19 cellular contexts compared by ENCODE assay signal in genomic region chr2:108297436-108298141, GRCh38. TPM values are rescaled to one million over a fixed set of nuclear protein-coding genes. Genes with fewer than 3 reads are reported as not detected.
DNase-seq lines count a peak whose midpoint lies in the region; ATAC-seq and TF ChIP-seq lines count a peak whose summit lies in the region.
"Had no signal": no experiment of that assay in that cellular context is flagged by ENCODE, and none has a peak within 500 bp of the region (broad histone marks: within the 10 kb centered on the region; RNA-seq: fewer than 3 reads in every experiment).

No MANE protein-coding gene starts in this region.

- in situ Hi-C loops in G401 (cut with HindIII; ENCODE audit: low sequenced_read_pairs): no loop called here

- no peak overlapping the region for H3K4me3 Mint-ChIP-seq in nephron progenitor cell
- H3K4me3 Mint-ChIP-seq: brain, immature natural killer cell had no signal

- H3K4me1 Mint-ChIP-seq in nephron progenitor cell: peaks cover 43% of the 10 kb centered on the region
- H3K4me1 Mint-ChIP-seq: brain, immature natural killer cell had no signal

- peaks cover 18% of the 10 kb centered on the region for H3K9me3 Mint-ChIP-seq in nephron progenitor cell

- no peak overlapping the region for H3K27ac Mint-ChIP-seq in nephron progenitor cell
- H3K27ac Mint-ChIP-seq: brain had no signal

- no peaks in the 10 kb centered on the region for H3K9me3 ChIP-seq in osteoblast (ENCODE audit: low read depth, low read length)
- H3K9me3 ChIP-seq: gastrocnemius medialis, pancreas, stomach had no signal

- H3K36me3 Mint-ChIP-seq in nephron progenitor cell (ENCODE audit: low read depth): peaks cover 61% of the 10 kb centered on the region
- H3K36me3 Mint-ChIP-seq: brain, immature natural killer cell had no signal

- no peaks in the 10 kb centered on the region for H3K36me3 ChIP-seq in osteoblast (ENCODE audit: insufficient read depth, low read length)
- H3K36me3 ChIP-seq: gastrocnemius medialis, pancreas, stomach had no signal

- peaks cover 3% of the 10 kb centered on the region for H3K27me3 Mint-ChIP-seq in nephron progenitor cell (ENCODE audit: low read depth, poor library complexity)

- peaks cover 13% of the 10 kb centered on the region for H3K4me1 ChIP-seq in osteoblast (ENCODE audit: insufficient read depth, low read length)
- H3K4me1 ChIP-seq: gastrocnemius medialis, pancreas had no signal

- no peak overlapping the region for H3K4me2 ChIP-seq in osteoblast (ENCODE audit: insufficient read depth, low read length)

- H3K4me3 ChIP-seq in choroid plexus epithelial cell (ENCODE audit: low read depth, low read length): no peak overlapping the region
- no peak overlapping the region for H3K4me3 ChIP-seq in osteoblast (ENCODE audit: insufficient read depth, low read length)
- H3K4me3 ChIP-seq: gastrocnemius medialis, pancreas, stomach had no signal

- H3K27ac ChIP-seq in osteoblast (ENCODE audit: low read depth, low read length): peak overlapping the region; percentile 34
- H3K27ac ChIP-seq: gastrocnemius medialis, pancreas, stomach had no signal

- H3K27me3 ChIP-seq in osteoblast (ENCODE audit: insufficient read depth, low read length): no peaks in the 10 kb centered on the region
- H3K27me3 ChIP-seq: gastrocnemius medialis, pancreas, stomach had no signal

- TF ChIP-seq CTCF in choroid plexus epithelial cell (conservative IDR thresholded peaks at IDR 0.05; ENCODE audit: low read depth, low read length): no peak
- TF ChIP-seq CTCF in osteoblast (IDR thresholded peaks at IDR 0.05; ENCODE audit: extremely low read depth, low read depth, low read length): no peak
- TF ChIP-seq CTCF in nephron progenitor cell (IDR thresholded peaks at IDR 0.05): no peak

- no peak for ATAC-seq in GM19455 (IDR thresholded peaks at IDR 0.05; ENCODE audit: unreplicated experiment)
- ATAC-seq: gastrocnemius medialis had no signal

- no peaks in the 10 kb centered on the region for H4K20me1 ChIP-seq in osteoblast (ENCODE audit: insufficient read depth, low read length)

- H2AFZ ChIP-seq in osteoblast (ENCODE audit: low read length): peak overlapping the region; percentile 12

- DNase-seq in EH (ENCODE audit: low read depth): peak; percentile 67
- peak; percentile 69 for DNase-seq in NCI-H226
- peak; percentile 89 for DNase-seq in choroid plexus epithelial cell (ENCODE audit: low read depth)
- peak; percentile 94 for DNase-seq in osteoblast (ENCODE audit: insufficient read length, low spot score, missing footprints)
- no peak for DNase-seq in G401 (ENCODE audit: low spot score)
- DNase-seq in activated CD4-positive, alpha-beta T cell treated with anti-CD3 and anti-CD28 coated beads, Interleukin-2, amount 50 U/mL, for 1 hour: no peak
- DNase-seq in nephron progenitor cell: no peak
- DNase-seq: activated CD4-positive, alpha-beta T cell treated with anti-CD3 and anti-CD28 coated beads, Interleukin-2, amount 50 U/mL, for 48 hours; C1 segment of cervical spinal cord; DMS79 treated with DMSO at 0.1 percent for 48 hours; gastrocnemius medialis; immature natural killer cell; NCI-H2171; pancreas; SIG-M5; stimulated activated CD4-positive, alpha-beta T cell treated with anti-CD3 and anti-CD28 coated beads, Interleukin-12 subunit alpha, Interleukin-12 subunit beta, amount 100 ng/mL, for 4 hours; stomach had no signal

- H3K79me2 ChIP-seq in osteoblast (ENCODE audit: insufficient read depth, low read length): no peaks in the 10 kb centered on the region

RNA-seq across cellular contexts. Expression of gene SULT1C2, which starts 8.9 kb away (rescaled TPM):
- 0.36 and 1.2 TPM in 2 replicates for total RNA-seq in osteoblast
- 0.71 and 3.2 TPM in 2 replicates for total RNA-seq in G401 (2014; rRNA removed; shearing (Covaris generic))

RNA-seq across cellular contexts. Expression of gene SULT1C3, which starts 57.8 kb away (rescaled TPM):
- not detected in 2 replicates for total RNA-seq in osteoblast
- total RNA-seq in G401 (2014; rRNA removed; shearing (Covaris generic)): not detected in 2 replicates
- total RNA-seq: gastrocnemius medialis, pancreas had no signal

Comparison
In these comparisons a context has a peak if more than half of its experiments do, and no peak if none do; other contexts are left out.
1. DNase-seq: peak in EH (single experiment), NCI-H226 (single experiment), choroid plexus epithelial cell (single experiment) and osteoblast (single experiment); none in G401 (single experiment), activated CD4-positive, alpha-beta T cell treated with anti-CD3 and anti-CD28 coated beads, Interleukin-2, amount 50 U/mL, for 1 hour (single experiment) and nephron progenitor cell (single experiment).